10 cellular contexts compared by ENCODE assay signal in genomic region chr5:128782446-128782845, GRCh38.
DNase-seq lines count a peak whose midpoint lies in the region; ATAC-seq, FAIRE-seq and TF ChIP-seq lines count a peak whose summit lies in the region.
"Had no signal": no experiment of that assay in that cellular context is flagged by ENCODE, and none has a peak within 500 bp of the region (broad histone marks: within the 10 kb centered on the region; RNA-seq: fewer than 3 reads in every experiment).

No MANE protein-coding gene starts in this region.

- in situ Hi-C loops in HAP-1 (cut with MboI; ENCODE audit: low sequenced_read_pairs) = no loop called here

- H3K27ac ChIP-seq in A549 = no peak overlapping the region

- 10% methylated on average over 4 of the region's 4 CpGs for WGBS in A549 (ENCODE audit: missing lambda C conversion rate)

- no peak for TF ChIP-seq POLR2A in A549 (IDR thresholded peaks at IDR 0.05; ENCODE audit: low read length)

- TF ChIP-seq EP300 in A549 (IDR thresholded peaks at IDR 0.05) = no peak

- no peaks in the 10 kb centered on the region for H3K27me3 ChIP-seq in HAP-1 (ENCODE audit: low read depth)

- no peaks in the 10 kb centered on the region for H3K27me3 Mint-ChIP-seq in activated CD4-positive, alpha-beta memory T cell treated with anti-CD3 and anti-CD28 coated beads for 36 hours

- no peaks in the 10 kb centered on the region for H3K9me3 Mint-ChIP-seq in activated CD4-positive, alpha-beta memory T cell treated with anti-CD3 and anti-CD28 coated beads for 36 hours

- no peaks in the 10 kb centered on the region for H3K36me3 ChIP-seq in HAP-1 (replicated peaks)

- H3K9me3 ChIP-seq in A549 = no peaks in the 10 kb centered on the region
- no peaks in the 10 kb centered on the region for H3K9me3 ChIP-seq in HAP-1

- no peaks in the 10 kb centered on the region for H3K36me3 Mint-ChIP-seq in activated CD4-positive, alpha-beta memory T cell treated with anti-CD3 and anti-CD28 coated beads for 36 hours

- DNase-seq in A549 (ENCODE audit: low read depth in 1 of 2, low spot score in 1 of 2) (peak in 1 of 2 experiments; percentile 33), LNCaP clone FGC (ENCODE audit: low read depth) (peak; percentile 57), dermis blood vessel endothelial cell (peak; percentile 94), medulla oblongata (ENCODE audit: extremely low spot score) (peak; percentile 89), HAP-1 (ENCODE audit: low spot score in 2 of 2) (no peak)
- no peak for DNase-seq in activated CD4-positive, alpha-beta T cell treated with anti-CD3 and anti-CD28 coated beads for 4 hours
- DNase-seq in activated CD4-positive, alpha-beta memory T cell treated with anti-CD3 and anti-CD28 coated beads for 36 hours = no peak
- DNase-seq: activated gamma-delta T cell treated with Interleukin-2 at 50 U/mL for 16 hours, AML-193 had no signal

- POLR2A ChIA-PET in A549 (lab: Yijun Ruan, JAX) = no interaction called here
- POLR2A ChIA-PET in activated CD4-positive, alpha-beta memory T cell treated with anti-CD3 and anti-CD28 coated beads for 36 hours (lab: Charles Lee) = no interaction called here

- TF ChIP-seq CTCF in A549 (IDR thresholded peaks at IDR 0.05) = no peak
- TF ChIP-seq CTCF in LNCaP clone FGC (IDR thresholded peaks at IDR 0.05; ENCODE audit: control insufficient read depth, extremely low read depth, insufficient read depth) = no peak

- peak overlapping the region; percentile 46 for H3K4me2 ChIP-seq in A549

- no peak overlapping the region for H3K27ac Mint-ChIP-seq in activated CD4-positive, alpha-beta memory T cell treated with anti-CD3 and anti-CD28 coated beads for 36 hours

- H3K4me3 Mint-ChIP-seq in activated CD4-positive, alpha-beta memory T cell treated with anti-CD3 and anti-CD28 coated beads for 36 hours = no peak overlapping the region

- H3K4me1 ChIP-seq in A549 (peaks cover 4% of the 10 kb centered on the region; the same call in 1 of the 3 replicates), HAP-1 (no peaks in the 10 kb centered on the region)

- ATAC-seq in A549 = peak; percentile 76 to 84
- ATAC-seq in activated CD4-positive, CD25-positive, alpha-beta regulatory T cell treated with anti-CD3 and anti-CD28 coated beads, Interleukin-2, amount 50 U/mL, for 24 hours = no peak

- no peak for FAIRE-seq in A549 (lab: Jason Lieb, UNC)

- peaks cover 4% of the 10 kb centered on the region for H3K4me1 Mint-ChIP-seq in activated CD4-positive, alpha-beta memory T cell treated with anti-CD3 and anti-CD28 coated beads for 36 hours (ENCODE audit: low read depth)

- TF ChIP-seq RAD21 in A549 (conservative IDR thresholded peaks at IDR 0.05 in 1 of 2, IDR thresholded peaks at IDR 0.05 in 1 of 2) = no peak

- intact Hi-C loops in activated CD4-positive, alpha-beta memory T cell treated with anti-CD3 and anti-CD28 coated beads for 36 hours (cut with micrococcal nuclease) = no loop called here

- H3K4me3 ChIP-seq in A549 = no peak overlapping the region
- H3K4me3 ChIP-seq in LNCaP clone FGC (ENCODE audit: low read depth, low read length) = no peak overlapping the region
- no peak overlapping the region for H3K4me3 ChIP-seq in HAP-1

- CTCF ChIA-PET in A549 (lab: Yijun Ruan, JAX) = interaction anchor here (1.0 kb wide), 1 partner anchor 371 kb away, joined by 3 read pairs; no protein-coding TSS in a partner anchor
- CTCF ChIA-PET in activated CD4-positive, alpha-beta memory T cell treated with anti-CD3 and anti-CD28 coated beads for 36 hours (lab: Charles Lee) = no interaction called here

TF ChIP-seq in A549, 52 proteins besides CTCF, POLR2A, EP300 and RAD21:
- TF ChIP-seq RCOR1 (IDR thresholded peaks at IDR 0.05; ENCODE audit: low read depth, low read length) = no peak
- no peak for TF ChIP-seq EHF (CRISPR knock-in tag; IDR thresholded peaks at IDR 0.05)
- TF ChIP-seq RARB (CRISPR knock-in tag; IDR thresholded peaks at IDR 0.05) = no peak
- TF ChIP-seq FOSB (CRISPR knock-in tag; IDR thresholded peaks at IDR 0.05) = no peak
- TF ChIP-seq JUN (IDR thresholded peaks at IDR 0.05) = no peak
- TF ChIP-seq CBX2 (IDR thresholded peaks at IDR 0.05; ENCODE audit: borderline replicate concordance, low read depth) = no peak
- no peak for TF ChIP-seq ZNF302 (CRISPR knock-in tag; IDR thresholded peaks at IDR 0.05)
- TF ChIP-seq SMC3 (IDR thresholded peaks at IDR 0.05) = no peak
- no peak for TF ChIP-seq NPAS2 (CRISPR knock-in tag; IDR thresholded peaks at IDR 0.05; ENCODE audit: borderline replicate concordance)
- no peak for TF ChIP-seq GATA3 (IDR thresholded peaks at IDR 0.05; ENCODE audit: borderline replicate concordance)
- TF ChIP-seq, protein P1, sequence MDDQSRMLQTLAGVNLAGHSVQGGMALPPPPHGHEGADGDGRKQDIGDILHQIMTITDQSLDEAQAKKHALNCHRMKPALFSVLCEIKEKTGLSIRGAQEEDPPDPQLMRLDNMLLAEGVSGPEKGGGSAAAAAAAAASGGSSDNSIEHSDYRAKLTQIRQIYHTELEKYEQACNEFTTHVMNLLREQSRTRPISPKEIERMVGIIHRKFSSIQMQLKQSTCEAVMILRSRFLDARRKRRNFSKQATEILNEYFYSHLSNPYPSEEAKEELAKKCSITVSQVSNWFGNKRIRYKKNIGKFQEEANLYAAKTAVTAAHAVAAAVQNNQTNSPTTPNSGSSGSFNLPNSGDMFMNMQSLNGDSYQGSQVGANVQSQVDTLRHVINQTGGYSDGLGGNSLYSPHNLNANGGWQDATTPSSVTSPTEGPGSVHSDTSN (IDR thresholded peaks at IDR 0.05) = no peak
TF ChIP-seq in A549: peak in this region for 0.

Comparison
In these comparisons a context has a peak if more than half of its experiments do, and no peak if none do; other contexts are left out.
1. ATAC-seq: peak in A549 (2 of 2); none in activated CD4-positive, CD25-positive, alpha-beta regulatory T cell treated with anti-CD3 and anti-CD28 coated beads, Interleukin-2, amount 50 U/mL, for 24 hours (0 of 2).
2. DNase-seq: peak in LNCaP clone FGC (single experiment), dermis blood vessel endothelial cell (single experiment) and medulla oblongata (single experiment); none in activated CD4-positive, alpha-beta T cell treated with anti-CD3 and anti-CD28 coated beads for 4 hours (0 of 2), HAP-1 (0 of 2) and activated CD4-positive, alpha-beta memory T cell treated with anti-CD3 and anti-CD28 coated beads for 36 hours (single experiment).